In genomic region chr22:35386670-35387288, GRCh38 we compare ENCODE assay signal across 1 cellular context.
TF ChIP-seq lines count a peak whose summit lies in the region.

No MANE protein-coding gene starts in this region.

TF ChIP-seq in H1, 55 proteins besides CTCF, POLR2A, EP300 and RAD21:
- TF ChIP-seq E2F6 (IDR thresholded peaks at IDR 0.05) (no peak), SP4 (IDR thresholded peaks at IDR 0.05; ENCODE audit: low read length) (no peak), RNF2 (IDR thresholded peaks at IDR 0.05; ENCODE audit: borderline replicate concordance, low read depth, low read length, missing control alignments, poor library complexity, severe bottlenecking) (no peak), RBBP5 (IDR thresholded peaks at IDR 0.05; ENCODE audit: borderline replicate concordance, low read depth, low read length) (no peak), JUN (IDR thresholded peaks at IDR 0.05; ENCODE audit: low read depth, low read length) (no peak), NRF1 (IDR thresholded peaks at IDR 0.05; ENCODE audit: low read depth, low read length) (no peak), CTBP2 (IDR thresholded peaks at IDR 0.05; ENCODE audit: borderline replicate concordance, insufficient read depth, insufficient read length, low read length) (no peak), EGR1 (IDR thresholded peaks at IDR 0.05; ENCODE audit: borderline replicate concordance, low read depth, low read length) (no peak), MAFK (IDR thresholded peaks at IDR 0.05; ENCODE audit: low read depth, low read length) (no peak)
